ENCODE assay signal across 27 cellular contexts in the genomic region with DNA sequence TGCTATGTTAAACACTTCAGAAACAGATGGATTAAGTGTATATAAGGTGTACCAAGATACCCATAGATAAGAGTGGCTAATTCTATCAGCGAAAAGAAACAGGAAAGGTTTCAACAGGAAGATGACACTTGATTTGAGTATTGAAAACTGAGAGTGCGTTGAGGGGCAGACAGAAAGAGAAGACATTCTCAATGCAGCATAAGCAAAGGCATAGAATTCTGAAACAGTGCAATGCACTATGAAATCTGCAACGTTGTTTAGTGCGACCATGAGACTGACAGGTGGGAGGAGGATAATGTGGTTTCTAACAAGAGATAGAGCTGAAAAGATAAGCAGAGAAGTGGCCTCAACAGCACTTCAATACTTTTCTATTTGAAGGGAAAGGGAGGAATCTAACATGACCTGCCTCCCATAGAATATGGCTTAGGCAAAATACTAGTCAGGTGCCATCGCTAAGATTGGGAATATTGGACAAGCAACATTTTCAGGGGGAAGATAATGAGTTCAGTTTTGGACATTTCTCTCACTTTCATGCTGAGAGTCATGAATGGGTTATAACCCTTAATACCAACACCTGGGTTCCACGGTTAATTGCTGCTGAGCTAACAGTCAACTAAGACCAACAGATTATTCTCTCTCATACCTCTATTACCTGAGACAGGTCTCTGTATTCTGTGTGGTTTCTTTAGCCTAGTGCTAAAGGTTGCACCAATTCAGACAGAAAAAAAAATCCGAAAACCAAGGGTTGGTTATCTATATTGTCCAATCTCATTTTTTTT.
DNase-seq lines count a peak whose midpoint lies in the region; ATAC-seq, FAIRE-seq and TF ChIP-seq lines count a peak whose summit lies in the region.
"Had no signal": no experiment of that assay in that cellular context is flagged by ENCODE, and none has a peak within 500 bp of the region (broad histone marks: within the 10 kb centered on the region; RNA-seq: fewer than 3 reads in every experiment).

No MANE protein-coding gene starts in this region.

- H3K36me3 ChIP-seq in bronchial epithelial cell (ENCODE audit: control insufficient read depth, insufficient read depth, low read length): no peaks in the 10 kb centered on the region
- H3K36me3 ChIP-seq: ascending aorta, colonic mucosa, Peyer's patch, prostate gland, stomach, thyroid gland, uterus had no signal

- DNase-seq in NCI-H510A treated with DMSO at 0.1 percent for 48 hours (lab: John Stamatoyannopoulos, UW) (peak; percentile 50), NCI-H510A (lab: John Stamatoyannopoulos, UW) (no peak), bronchial epithelial cell (ENCODE audit: low read depth) (no peak), NCI-H524 treated with DMSO at 0.1 percent for 48 hours (lab: John Stamatoyannopoulos, UW) (no peak), middle frontal gyrus (ENCODE audit: extremely low spot score, low spot score) (no peak)
- DNase-seq: activated CD4-positive, alpha-beta T cell treated with anti-CD3 and anti-CD28 coated beads, Interleukin-2, amount 50 U/mL, for 48 hours; activated T-cell treated with anti-CD3 and anti-CD28 coated beads, Interleukin-2, amount 50 U/mL, for 48 hours; colonic mucosa; effector CD4-positive, alpha-beta T cell; hypothalamus; naive thymus-derived CD8-positive, alpha-beta T cell; NCI-H187; Peyer's patch; SHP77 treated with DMSO at 0.1 percent for 48 hours; stomach; thyroid gland; uterus had no signal

- no peak for TF ChIP-seq CTCF in bronchial epithelial cell (IDR thresholded peaks at IDR 0.05; ENCODE audit: insufficient read depth, low read length, severe bottlenecking)

- no peaks in the 10 kb centered on the region for H3K27me3 ChIP-seq in bronchial epithelial cell (ENCODE audit: control insufficient read depth, insufficient read depth, low read length)
- H3K27me3 ChIP-seq: ascending aorta, colonic mucosa, Peyer's patch, stomach, thyroid gland, uterus had no signal

- no peak overlapping the region for H3K4me3 ChIP-seq in bronchial epithelial cell (ENCODE audit: low read depth, low read length)
- H3K4me3 ChIP-seq: ascending aorta, colonic mucosa, lung, Peyer's patch, prostate gland, stomach, thyroid gland, uterus had no signal

- ATAC-seq in GM21619 (IDR thresholded peaks at IDR 0.05; ENCODE audit: unreplicated experiment) (peak; percentile 48), HG03520 (IDR thresholded peaks at IDR 0.05; ENCODE audit: unreplicated experiment) (peak; percentile 69), GM21447 (IDR thresholded peaks at IDR 0.05; ENCODE audit: unreplicated experiment) (no peak)
- ATAC-seq: activated CD4-positive, CD25-positive, alpha-beta regulatory T cell treated with anti-CD3 and anti-CD28 coated beads, Interleukin-2, amount 50 U/mL, for 24 hours; HCT116; HepG2; naive thymus-derived CD8-positive, alpha-beta T cell; sciatic nerve had no signal

- FAIRE-seq in bronchial epithelial cell (lab: Jason Lieb, UNC): peak; percentile 66
- FAIRE-seq: HepG2 had no signal
